In the genomic region with DNA sequence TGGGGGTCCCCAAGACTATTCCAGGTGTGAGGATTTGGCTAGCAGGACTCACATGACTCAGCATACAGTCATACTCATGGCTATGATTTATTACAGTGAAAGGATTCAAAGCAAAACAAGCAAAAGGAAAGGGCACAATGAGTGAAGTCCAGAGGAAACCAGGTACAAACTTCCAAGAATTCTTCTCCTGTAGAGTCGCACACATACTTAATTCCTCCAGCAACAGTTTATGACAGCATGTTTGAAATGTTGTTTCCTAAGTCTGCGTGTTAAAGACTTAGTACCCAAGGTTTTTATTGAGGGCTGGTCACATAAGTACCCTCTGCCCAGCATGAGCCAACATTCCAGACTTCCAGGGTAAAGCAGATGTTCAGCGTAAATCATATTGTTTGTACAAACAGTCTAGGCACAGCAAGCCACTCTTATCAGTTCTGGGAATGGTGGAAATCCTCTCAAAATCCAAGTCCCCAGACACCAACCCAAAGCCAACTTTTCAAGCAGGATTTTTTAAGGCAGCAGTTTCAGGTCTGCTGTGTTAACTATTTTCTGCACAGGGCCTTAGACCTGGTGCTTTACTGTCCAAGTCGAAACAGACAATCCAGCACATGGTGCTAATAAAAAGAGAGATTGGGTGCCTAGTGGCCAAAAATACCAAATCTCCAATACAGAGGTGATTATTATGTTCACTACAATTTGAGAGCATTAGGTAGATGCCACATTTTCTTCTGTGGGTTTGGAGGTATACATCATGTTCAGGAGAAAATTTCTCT, we compare ENCODE assay signal across 1 cellular context.
TF ChIP-seq lines count a peak whose summit lies in the region.

No MANE protein-coding gene starts in this region.

TF ChIP-seq in GM23338, 12 proteins besides CTCF, POLR2A, EP300 and RAD21 (continued from another document):
- TF ChIP-seq, protein P1, sequence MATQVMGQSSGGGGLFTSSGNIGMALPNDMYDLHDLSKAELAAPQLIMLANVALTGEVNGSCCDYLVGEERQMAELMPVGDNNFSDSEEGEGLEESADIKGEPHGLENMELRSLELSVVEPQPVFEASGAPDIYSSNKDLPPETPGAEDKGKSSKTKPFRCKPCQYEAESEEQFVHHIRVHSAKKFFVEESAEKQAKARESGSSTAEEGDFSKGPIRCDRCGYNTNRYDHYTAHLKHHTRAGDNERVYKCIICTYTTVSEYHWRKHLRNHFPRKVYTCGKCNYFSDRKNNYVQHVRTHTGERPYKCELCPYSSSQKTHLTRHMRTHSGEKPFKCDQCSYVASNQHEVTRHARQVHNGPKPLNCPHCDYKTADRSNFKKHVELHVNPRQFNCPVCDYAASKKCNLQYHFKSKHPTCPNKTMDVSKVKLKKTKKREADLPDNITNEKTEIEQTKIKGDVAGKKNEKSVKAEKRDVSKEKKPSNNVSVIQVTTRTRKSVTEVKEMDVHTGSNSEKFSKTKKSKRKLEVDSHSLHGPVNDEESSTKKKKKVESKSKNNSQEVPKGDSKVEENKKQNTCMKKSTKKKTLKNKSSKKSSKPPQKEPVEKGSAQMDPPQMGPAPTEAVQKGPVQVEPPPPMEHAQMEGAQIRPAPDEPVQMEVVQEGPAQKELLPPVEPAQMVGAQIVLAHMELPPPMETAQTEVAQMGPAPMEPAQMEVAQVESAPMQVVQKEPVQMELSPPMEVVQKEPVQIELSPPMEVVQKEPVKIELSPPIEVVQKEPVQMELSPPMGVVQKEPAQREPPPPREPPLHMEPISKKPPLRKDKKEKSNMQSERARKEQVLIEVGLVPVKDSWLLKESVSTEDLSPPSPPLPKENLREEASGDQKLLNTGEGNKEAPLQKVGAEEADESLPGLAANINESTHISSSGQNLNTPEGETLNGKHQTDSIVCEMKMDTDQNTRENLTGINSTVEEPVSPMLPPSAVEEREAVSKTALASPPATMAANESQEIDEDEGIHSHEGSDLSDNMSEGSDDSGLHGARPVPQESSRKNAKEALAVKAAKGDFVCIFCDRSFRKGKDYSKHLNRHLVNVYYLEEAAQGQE (IDR thresholded peaks at IDR 0.05; ENCODE audit: unreplicated experiment): no peak
- no peak for TF ChIP-seq EZH2phosphoT487 (IDR thresholded peaks at IDR 0.05; ENCODE audit: unreplicated experiment)
- TF ChIP-seq EZH2 (IDR thresholded peaks at IDR 0.05; ENCODE audit: low read depth, unreplicated experiment): no peak
- no peak for TF ChIP-seq POLR2AphosphoS5 (IDR thresholded peaks at IDR 0.05; ENCODE audit: low read depth)
- TF ChIP-seq ZNF331 (CRISPR knock-in tag; IDR thresholded peaks at IDR 0.05; ENCODE audit: low read depth): no peak
- no peak for TF ChIP-seq JUNB (IDR thresholded peaks at IDR 0.05; ENCODE audit: unreplicated experiment)
